In genomic region chr1:43836267-43836951, GRCh38 we compare ENCODE assay signal across 1 cellular context.
A peak's percentile ranks its signal among the peaks of the same experiment; 100 is the strongest.
TF ChIP-seq lines count a peak whose summit lies in the region.

No MANE protein-coding gene starts in this region.

TF ChIP-seq in SK-N-SH, 30 proteins besides CTCF, POLR2A, EP300 and RAD21 (continued from another document):
- TF ChIP-seq MAX (IDR thresholded peaks at IDR 0.05; ENCODE audit: low read depth) (peak; percentile 30; the same call in 1 of the 2 replicates), ZBTB33 (IDR thresholded peaks at IDR 0.05; ENCODE audit: borderline replicate concordance, low read depth) (no peak), POLR2AphosphoS5 (IDR thresholded peaks at IDR 0.05; ENCODE audit: low read depth, low read length) (peak; percentile 70; the same call in 1 of the 2 replicates), MEF2A (IDR thresholded peaks at IDR 0.05; ENCODE audit: borderline replicate concordance, low read depth) (no peak), PBX3 (IDR thresholded peaks at IDR 0.05) (peak; percentile 51; the same call in 1 of the 2 replicates), SIN3A (IDR thresholded peaks at IDR 0.05; ENCODE audit: borderline replicate concordance, low read depth, low read length) (0 out of 2 replicates have a peak, but pooled peaks have one; percentile 51), SMC3 (IDR thresholded peaks at IDR 0.05; ENCODE audit: low read depth, low read length) (no peak), TCF12 (IDR thresholded peaks at IDR 0.05) (peak; percentile 97), TAF1 (IDR thresholded peaks at IDR 0.05; ENCODE audit: borderline replicate concordance, low read depth, low read length) (no peak), NFIC (IDR thresholded peaks at IDR 0.05; ENCODE audit: borderline replicate concordance) (peak; percentile 100), GATA2 (CRISPR knock-in tag; IDR thresholded peaks at IDR 0.05) (peak; percentile 53; the same call in 1 of the 2 replicates), IRF3 (IDR thresholded peaks at IDR 0.05; ENCODE audit: low read depth, low read length) (no peak)
